In the genomic region with DNA sequence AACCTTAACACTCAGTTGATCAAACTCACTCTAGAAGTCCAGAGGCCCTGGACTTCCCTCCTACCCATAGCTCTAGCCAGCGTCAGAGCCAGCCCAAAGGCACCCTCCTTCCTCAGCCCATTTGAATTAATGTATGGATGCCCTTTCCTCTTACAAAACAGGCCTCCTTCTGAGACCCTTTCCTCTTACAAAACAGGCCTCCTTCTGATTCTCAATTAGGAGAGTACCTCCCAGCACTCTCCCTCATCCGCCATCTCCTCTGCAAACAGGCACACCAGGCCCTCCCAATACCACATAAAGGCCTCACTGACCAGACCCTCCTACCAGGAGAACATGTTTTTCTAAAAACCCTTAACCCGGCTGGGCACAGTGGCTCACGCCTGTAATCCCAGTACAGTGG, we compare ENCODE assay signal across 17 cellular contexts.
DNase-seq lines count a peak whose midpoint lies in the region; ATAC-seq and TF ChIP-seq lines count a peak whose summit lies in the region.
"Had no signal": no experiment of that assay in that cellular context is flagged by ENCODE, and none has a peak within 500 bp of the region (broad histone marks: within the 10 kb centered on the region; RNA-seq: fewer than 3 reads in every experiment).

No MANE protein-coding gene starts in this region.

- H3K4me1 Mint-ChIP-seq in natural killer cell treated with Interleukin-12 subunit alpha and Interleukin-12 subunit beta and Interleukin-15 and Interleukin-18, amount 100 ng/mL, for 72 hours (ENCODE audit: low read depth in 2 of 2): no peaks in the 10 kb centered on the region
- no peaks in the 10 kb centered on the region for H3K4me1 Mint-ChIP-seq in natural killer cell
- H3K4me1 Mint-ChIP-seq in chondrocyte (ENCODE audit: low read depth): no peaks in the 10 kb centered on the region
- H3K4me1 Mint-ChIP-seq: CD8-positive, alpha-beta memory T cell had no signal

- TF ChIP-seq CTCF in natural killer cell (IDR thresholded peaks at IDR 0.05) (no peak), chondrocyte (IDR thresholded peaks at IDR 0.05) (no peak), osteoblast (IDR thresholded peaks at IDR 0.05; ENCODE audit: extremely low read depth, low read depth, low read length) (no peak)

- H3K23ac ChIP-seq in mesenchymal stem cell (ENCODE audit: low read length in 2 of 2): no peak overlapping the region

- H2BK120ac ChIP-seq in mesenchymal stem cell (ENCODE audit: low read depth, low read length): no peak overlapping the region

- no peaks in the 10 kb centered on the region for H3K27me3 ChIP-seq in osteoblast (ENCODE audit: insufficient read depth, low read length)
- H3K27me3 ChIP-seq in aorta (ENCODE audit: control insufficient read depth in 1 of 2, insufficient read depth in 2 of 2, low read length in 1 of 2): no peaks in the 10 kb centered on the region
- no peaks in the 10 kb centered on the region for H3K27me3 ChIP-seq in mesenchymal stem cell (ENCODE audit: control insufficient read depth in 1 of 2, insufficient read depth in 1 of 2, low read length in 2 of 2)
- H3K27me3 ChIP-seq: BLaER1 had no signal

- no peak overlapping the region for H2BK5ac ChIP-seq in mesenchymal stem cell (ENCODE audit: low read depth, low read length, poor library complexity, severe bottlenecking)

- no peak overlapping the region for H2AK5ac ChIP-seq in mesenchymal stem cell (ENCODE audit: low read length, severe bottlenecking)

- no peak overlapping the region for H2BK15ac ChIP-seq in mesenchymal stem cell (ENCODE audit: low read depth, poor library complexity, severe bottlenecking)

- no peaks in the 10 kb centered on the region for H3K36me3 Mint-ChIP-seq in natural killer cell treated with Interleukin-12 subunit alpha and Interleukin-12 subunit beta and Interleukin-15 and Interleukin-18, amount 100 ng/mL, for 72 hours
- H3K36me3 Mint-ChIP-seq in natural killer cell: no peaks in the 10 kb centered on the region
- no peaks in the 10 kb centered on the region for H3K36me3 Mint-ChIP-seq in chondrocyte (ENCODE audit: low read depth)
- H3K36me3 Mint-ChIP-seq: CD8-positive, alpha-beta memory T cell had no signal

- H3K9me3 Mint-ChIP-seq in natural killer cell treated with Interleukin-12 subunit alpha and Interleukin-12 subunit beta and Interleukin-15 and Interleukin-18, amount 100 ng/mL, for 72 hours: no peaks in the 10 kb centered on the region
- H3K9me3 Mint-ChIP-seq in natural killer cell (no peaks in the 10 kb centered on the region), chondrocyte (ENCODE audit: low read depth) (no peaks in the 10 kb centered on the region)
- H3K9me3 Mint-ChIP-seq: CD8-positive, alpha-beta memory T cell had no signal

- H3K27ac ChIP-seq in osteoblast (ENCODE audit: low read depth, low read length) (peak overlapping the region; percentile 96), aorta (ENCODE audit: low read depth in 1 of 2, low read length in 2 of 2) (no peak overlapping the region), mesenchymal stem cell (ENCODE audit: low read length, poor library complexity, severe bottlenecking) (no peak overlapping the region)
- H3K27ac ChIP-seq: BLaER1, HL-60 had no signal

- H2AFZ ChIP-seq in osteoblast (ENCODE audit: low read length) (no peak overlapping the region), mesenchymal stem cell (ENCODE audit: low read depth, low read length) (no peak overlapping the region)

- H3K4me1 ChIP-seq in osteoblast (ENCODE audit: insufficient read depth, low read length): peaks cover 63% of the 10 kb centered on the region
- H3K4me1 ChIP-seq in aorta (ENCODE audit: control insufficient read depth in 1 of 2, insufficient read depth in 2 of 2, low read length in 2 of 2): no peaks in the 10 kb centered on the region
- peaks cover 2% of the 10 kb centered on the region for H3K4me1 ChIP-seq in mesenchymal stem cell (ENCODE audit: control insufficient read depth, insufficient read depth, low read depth, low read length)
- H3K4me1 ChIP-seq: BLaER1, Caco-2 had no signal

- H2BK12ac ChIP-seq in mesenchymal stem cell (ENCODE audit: low read length in 2 of 2): no peak overlapping the region

- no peak overlapping the region for H4K8ac ChIP-seq in mesenchymal stem cell (ENCODE audit: low read length)

- no peak overlapping the region for H3K27ac Mint-ChIP-seq in natural killer cell treated with Interleukin-12 subunit alpha and Interleukin-12 subunit beta and Interleukin-15 and Interleukin-18, amount 100 ng/mL, for 72 hours
- no peak overlapping the region for H3K27ac Mint-ChIP-seq in natural killer cell
- H3K27ac Mint-ChIP-seq in chondrocyte (ENCODE audit: unreplicated experiment): no peak overlapping the region
- H3K27ac Mint-ChIP-seq: CD8-positive, alpha-beta memory T cell had no signal

- no peak overlapping the region for H3K9ac ChIP-seq in mesenchymal stem cell (ENCODE audit: low read length)
- H3K9ac ChIP-seq: BLaER1 had no signal

- H3K9me3 ChIP-seq in osteoblast (ENCODE audit: low read depth, low read length): no peaks in the 10 kb centered on the region
- H3K9me3 ChIP-seq in aorta (ENCODE audit: control insufficient read depth, low read length): no peaks in the 10 kb centered on the region
- H3K9me3 ChIP-seq in mesenchymal stem cell (ENCODE audit: control insufficient read depth, low read length): no peaks in the 10 kb centered on the region
- H3K9me3 ChIP-seq: Caco-2 had no signal

- DNase-seq in natural killer cell treated with Interleukin-12 subunit alpha and Interleukin-12 subunit beta and Interleukin-15 and Interleukin-18, amount 100 ng/mL, for 72 hours (ENCODE audit: low spot score): peak; percentile 37
- DNase-seq in natural killer cell (no peak), chondrocyte (ENCODE audit: low spot score) (peak; percentile 13), osteoblast (ENCODE audit: insufficient read length, low spot score, missing footprints) (no peak), aorta (peak; percentile 4 to 13), mesenchymal stem cell (no peak), cerebellum (ENCODE audit: low spot score) (no peak), HUDEP-2 (lab: John Stamatoyannopoulos, UW; ENCODE audit: unreplicated experiment in 76 of 76) (no peak)
- DNase-seq: 8988T; AML-193; Caco-2; CD8-positive, alpha-beta memory T cell; DMS53; GF-D8; HCEC 1CT had no signal

- peaks cover 3% of the 10 kb centered on the region for H4K20me1 ChIP-seq in osteoblast (ENCODE audit: insufficient read depth, low read length)
- H4K20me1 ChIP-seq: BLaER1 had no signal

- no peak overlapping the region for H3K4me3 Mint-ChIP-seq in natural killer cell treated with Interleukin-12 subunit alpha and Interleukin-12 subunit beta and Interleukin-15 and Interleukin-18, amount 100 ng/mL, for 72 hours
- no peak overlapping the region for H3K4me3 Mint-ChIP-seq in natural killer cell
- no peak overlapping the region for H3K4me3 Mint-ChIP-seq in chondrocyte (ENCODE audit: unreplicated experiment)
- H3K4me3 Mint-ChIP-seq: CD8-positive, alpha-beta memory T cell had no signal

- no peak overlapping the region for H4K91ac ChIP-seq in mesenchymal stem cell (ENCODE audit: low read length)

- H3K18ac ChIP-seq in mesenchymal stem cell (ENCODE audit: low read depth in 1 of 2, low read length in 2 of 2): no peak overlapping the region

- H3K79me1 ChIP-seq in mesenchymal stem cell (replicated peaks; ENCODE audit: low read length, poor library complexity, severe bottlenecking): peaks cover 13% of the 10 kb centered on the region

- H3K36me3 ChIP-seq in osteoblast (ENCODE audit: insufficient read depth, low read length): peaks cover 41% of the 10 kb centered on the region
- H3K36me3 ChIP-seq in aorta (ENCODE audit: control insufficient read depth in 1 of 2, insufficient read depth in 2 of 2, low read length in 1 of 2): no peaks in the 10 kb centered on the region
- H3K36me3 ChIP-seq in mesenchymal stem cell (ENCODE audit: control insufficient read depth in 1 of 2, insufficient read depth in 2 of 2, low read depth in 1 of 2, low read length in 2 of 2): no peaks in the 10 kb centered on the region
- H3K36me3 ChIP-seq: BLaER1 had no signal

- peaks cover 0 to 3% of the 10 kb centered on the region in 2 donors for H3K27me3 Mint-ChIP-seq in natural killer cell treated with Interleukin-12 subunit alpha and Interleukin-12 subunit beta and Interleukin-15 and Interleukin-18, amount 100 ng/mL, for 72 hours
- H3K27me3 Mint-ChIP-seq in natural killer cell (ENCODE audit: low read depth in 2 of 2) (peaks cover 0 to 2% of the 10 kb centered on the region in 2 donors), chondrocyte (ENCODE audit: low read depth) (no peaks in the 10 kb centered on the region)
- H3K27me3 Mint-ChIP-seq: CD8-positive, alpha-beta memory T cell had no signal

- H3K4me2 ChIP-seq in osteoblast (ENCODE audit: insufficient read depth, low read length) (peak overlapping the region; percentile 82), mesenchymal stem cell (ENCODE audit: low read length, poor library complexity, severe bottlenecking) (no peak overlapping the region)
- H3K4me2 ChIP-seq: BLaER1 had no signal

- WGBS in aorta, 2 donors: 94 to 96% methylated on average over 4 of the region's 4 CpGs
- 93% methylated on average over 4 of the region's 4 CpGs for WGBS in mesenchymal stem cell

- no peak overlapping the region for H3K4ac ChIP-seq in mesenchymal stem cell (ENCODE audit: low read depth in 1 of 2, low read length in 2 of 2)

- H3K4me3 ChIP-seq in osteoblast (ENCODE audit: insufficient read depth, low read length): peak overlapping the region; percentile 75
- H3K4me3 ChIP-seq in aorta (ENCODE audit: low read length in 2 of 2): no peak overlapping the region
- no peak overlapping the region for H3K4me3 ChIP-seq in mesenchymal stem cell (ENCODE audit: insufficient read depth in 1 of 2, low read depth in 1 of 2, low read length in 2 of 2)
- H3K4me3 ChIP-seq: BLaER1 had no signal

- H3K14ac ChIP-seq in mesenchymal stem cell (ENCODE audit: low read length in 2 of 2): peak overlapping the region in 1 of 2 experiments; percentile 41

- no peak for ATAC-seq in natural killer cell treated with Interleukin-12 subunit alpha and Interleukin-12 subunit beta and Interleukin-15 and Interleukin-18, amount 100 ng/mL, for 72 hours
- ATAC-seq in natural killer cell (no peak), aorta (ENCODE audit: low FRiP score) (no peak)

- intact Hi-C loops in natural killer cell (cut with micrococcal nuclease): loop anchor here (5.0 kb wide), 1 partner anchor 278 kb away; no protein-coding TSS in a partner anchor
- intact Hi-C loops in aorta (cut with DNase I): loop anchor here (5.0 to 10.0 kb wide), 2 partner anchors 73 to 276 kb away; no protein-coding TSS in a partner anchor

- H3K79me2 ChIP-seq in osteoblast (ENCODE audit: insufficient read depth, low read length): peaks cover 97% of the 10 kb centered on the region

Comparison
In these comparisons a context has a peak if more than half of its experiments do, and no peak if none do; other contexts are left out.
1. DNase-seq: peak in natural killer cell treated with Interleukin-12 subunit alpha and Interleukin-12 subunit beta and Interleukin-15 and Interleukin-18, amount 100 ng/mL, for 72 hours (single experiment), chondrocyte (single experiment) and aorta (2 of 2); none in natural killer cell (single experiment), osteoblast (single experiment), mesenchymal stem cell (single experiment), cerebellum (single experiment) and HUDEP-2 (0 of 76).